Comparison of ENCODE assay signal across 21 cellular contexts in genomic region chr2:66041902-66042657, GRCh38.
DNase-seq lines count a peak whose midpoint lies in the region; ATAC-seq, FAIRE-seq and TF ChIP-seq lines count a peak whose summit lies in the region.
"Had no signal": no experiment of that assay in that cellular context is flagged by ENCODE, and none has a peak within 500 bp of the region (broad histone marks: within the 10 kb centered on the region; RNA-seq: fewer than 3 reads in every experiment).

No MANE protein-coding gene starts in this region.

- H3K4me3 ChIP-seq in OCI-LY3 (ENCODE audit: low read length) = peak overlapping the region; percentile 47
- no peak overlapping the region for H3K4me3 ChIP-seq in H1 (ENCODE audit: extremely low read depth in 1 of 4, insufficient read depth in 2 of 4, low read depth in 3 of 4, low read length in 4 of 4)
- H3K4me3 ChIP-seq: HAP-1 had no signal

- H3K4ac ChIP-seq in H1 (replicated peaks; ENCODE audit: insufficient read length, low read depth, low read length) = no peak overlapping the region

- H3K27me3 Mint-ChIP-seq in T-helper 17 cell = no peaks in the 10 kb centered on the region
- H3K27me3 Mint-ChIP-seq: CD4-positive, CD25-positive, alpha-beta regulatory T cell; CD8-positive, alpha-beta memory T cell had no signal

- H2AFZ ChIP-seq in OCI-LY3 (ENCODE audit: low read depth, low read length) (peak overlapping the region; percentile 39), H1 (ENCODE audit: low read length) (0 out of 2 replicates have a peak overlapping the region, but pooled peaks have one; percentile 33)

- no peak overlapping the region for H4K5ac ChIP-seq in H1 (ENCODE audit: insufficient read length, low read depth, low read length)

- no peak overlapping the region for H4K8ac ChIP-seq in H1 (ENCODE audit: extremely low read depth, insufficient read depth, low read length)

- no peak overlapping the region for H3K18ac ChIP-seq in H1 (ENCODE audit: extremely low read depth, low read length)

- H2BK120ac ChIP-seq in H1 (replicated peaks; ENCODE audit: low read depth, low read length) = no peak overlapping the region

- H4K20me1 ChIP-seq in OCI-LY3 (ENCODE audit: insufficient read depth, low read length) (no peaks in the 10 kb centered on the region), H1 (replicated peaks in 1 of 2; ENCODE audit: control insufficient read depth in 1 of 2, insufficient read depth in 2 of 2, low read length in 2 of 2) (no peaks in the 10 kb centered on the region)

- no peak for TF ChIP-seq RAD21 in H1 (IDR thresholded peaks at IDR 0.05 in 1 of 2, conservative IDR thresholded peaks at IDR 0.05 in 1 of 2; ENCODE audit: low read depth in 2 of 2, low read length in 2 of 2)

- peaks cover 21% of the 10 kb centered on the region for H3K4me1 ChIP-seq in OCI-LY3 (ENCODE audit: low read length)
- no peaks in the 10 kb centered on the region for H3K4me1 ChIP-seq in H1 (replicated peaks in 1 of 4; ENCODE audit: control insufficient read depth in 3 of 4, insufficient read depth in 4 of 4, low read length in 3 of 4)
- H3K4me1 ChIP-seq: BE2C, HAP-1 had no signal

- CTCF ChIA-PET in H1 (lab: Charles Lee; ENCODE audit: partially characterized antibody) = interaction anchor here (0.9 to 1.3 kb wide), 3 partner anchors 14 to 53 kb away, joined by 3 to 4 read pairs (median 4); no protein-coding TSS in a partner anchor

- no peaks in the 10 kb centered on the region for H3K27me3 ChIP-seq in OCI-LY3 (ENCODE audit: low read depth, low read length)
- no peaks in the 10 kb centered on the region for H3K27me3 ChIP-seq in H1 (replicated peaks in 1 of 4; ENCODE audit: control insufficient read depth in 3 of 4, extremely low read depth in 1 of 4, insufficient read depth in 3 of 4, low read length in 3 of 4)
- H3K27me3 ChIP-seq: BE2C had no signal

- no peak overlapping the region for H2AK5ac ChIP-seq in H1 (ENCODE audit: low read depth, low read length)

- H3K4me2 ChIP-seq in OCI-LY3 (ENCODE audit: low read length) (peak overlapping the region; percentile 73), H1 (ENCODE audit: insufficient read depth in 1 of 2, low read depth in 2 of 2, low read length in 2 of 2) (no peak overlapping the region)

- POLR2A ChIA-PET in H1 (lab: Charles Lee; ENCODE audit: partially characterized antibody) = no interaction called here

- ATAC-seq in GM18867 (IDR thresholded peaks at IDR 0.05; ENCODE audit: unreplicated experiment) = peak; percentile 65
- ATAC-seq in T-helper 17 cell = no peak

- H3K23ac ChIP-seq in H1 (ENCODE audit: insufficient read length) = no peak overlapping the region

- H4K91ac ChIP-seq in H1 (replicated peaks; ENCODE audit: insufficient read length, low read length) = no peak overlapping the region

- no peaks in the 10 kb centered on the region for H3K4me1 Mint-ChIP-seq in T-helper 17 cell
- H3K4me1 Mint-ChIP-seq: CD4-positive, CD25-positive, alpha-beta regulatory T cell; CD8-positive, alpha-beta memory T cell had no signal

- H2BK20ac ChIP-seq in H1 (ENCODE audit: low read length) = no peak overlapping the region

- H3K9ac ChIP-seq in OCI-LY3 (ENCODE audit: low read length) = no peak overlapping the region
- H3K9ac ChIP-seq in H1 (replicated peaks in 1 of 4; ENCODE audit: extremely low read depth in 1 of 4, low read depth in 3 of 4, low read length in 3 of 4) = no peak overlapping the region

- H3K79me2 ChIP-seq in OCI-LY3 (ENCODE audit: low read length) (no peaks in the 10 kb centered on the region), H1 (ENCODE audit: control insufficient read depth in 1 of 2, insufficient read depth in 2 of 2, low read length in 2 of 2) (no peaks in the 10 kb centered on the region)

- H3K23me2 ChIP-seq in H1 (ENCODE audit: low read depth, low read length) = no peaks in the 10 kb centered on the region

- no peak overlapping the region for H3K27ac Mint-ChIP-seq in T-helper 17 cell
- H3K27ac Mint-ChIP-seq: CD4-positive, CD25-positive, alpha-beta regulatory T cell; CD8-positive, alpha-beta memory T cell had no signal

- DNase-seq in H1 (ENCODE audit: low read depth in 1 of 2, low spot score in 2 of 2) (no peak), NCI-H446 treated with DMSO at 0.1 percent for 48 hours (lab: John Stamatoyannopoulos, UW) (no peak), T-helper 17 cell (no peak), GM19238 (ENCODE audit: insufficient read length, low spot score) (no peak)
- DNase-seq: ACHN; BE2C; C1 segment of cervical spinal cord; CD4-positive, CD25-positive, alpha-beta regulatory T cell; CD8-positive, alpha-beta memory T cell; COR-L47; DMS 273 treated with DMSO at 0.1 percent for 48 hours; DMS53; DND-41; EL had no signal

- H2BK12ac ChIP-seq in H1 (ENCODE audit: low read depth, low read length) = no peak overlapping the region

- FAIRE-seq in H1 (lab: Jason Lieb, UNC) = no peak
- FAIRE-seq: A204.1, GM12891, GM18507 had no signal

- H3K4me3 Mint-ChIP-seq in T-helper 17 cell = no peak overlapping the region
- H3K4me3 Mint-ChIP-seq: CD4-positive, CD25-positive, alpha-beta regulatory T cell; CD8-positive, alpha-beta memory T cell had no signal

- no peaks in the 10 kb centered on the region for H3K36me3 Mint-ChIP-seq in T-helper 17 cell (ENCODE audit: low read depth)
- H3K36me3 Mint-ChIP-seq: CD4-positive, CD25-positive, alpha-beta regulatory T cell; CD8-positive, alpha-beta memory T cell had no signal

- no peak overlapping the region for H2BK15ac ChIP-seq in H1 (ENCODE audit: low read length)

- H3K56ac ChIP-seq in H1 (replicated peaks; ENCODE audit: insufficient read length, low read depth, low read length) = no peak overlapping the region

- H3K9me3 ChIP-seq in OCI-LY3 (ENCODE audit: insufficient read depth, low read length) (no peaks in the 10 kb centered on the region), H1 (ENCODE audit: insufficient read depth in 2 of 2, low read depth in 1 of 2, low read length in 1 of 2) (no peaks in the 10 kb centered on the region), T-helper 17 cell (ENCODE audit: control insufficient read depth, low read length, poor library complexity, severe bottlenecking) (no peaks in the 10 kb centered on the region)
- H3K9me3 ChIP-seq: BE2C, HAP-1 had no signal

- H3K27ac ChIP-seq in OCI-LY3 (ENCODE audit: low read length) = peak overlapping the region; percentile 71
- no peak overlapping the region for H3K27ac ChIP-seq in H1 (ENCODE audit: low read depth, low read length)
- H3K27ac ChIP-seq: HL-60 had no signal

- WGBS in H1 (ENCODE audit: extremely low coverage in 1 of 2, insufficient coverage in 1 of 2, insufficient read length in 1 of 2, insufficient replicate concordance in 2 of 2, low coverage in 1 of 2, low lambda C conversion rate in 2 of 2, missing lambda C conversion rate in 1 of 2), 2 experiments = 88% methylated on average over 7 of the region's 7 CpGs; no CpG with 5 or more reads in 1 of the 2 experiments

- TF ChIP-seq POLR2A in H1 (IDR thresholded peaks at IDR 0.05; ENCODE audit: control extremely low read depth in 1 of 2, low read depth in 2 of 2, low read length in 2 of 2) = no peak

- no peak overlapping the region for H3K14ac ChIP-seq in H1 (ENCODE audit: insufficient read length)

- H3K36me3 ChIP-seq in OCI-LY3 (replicated peaks; ENCODE audit: low read depth, low read length) = peaks cover 3% of the 10 kb centered on the region
- H3K36me3 ChIP-seq in H1 (ENCODE audit: control insufficient read depth in 2 of 4, insufficient read depth in 4 of 4, low read length in 3 of 4) = no peaks in the 10 kb centered on the region
- H3K36me3 ChIP-seq: BE2C, HAP-1 had no signal

- no peak for TF ChIP-seq EP300 in H1 (IDR thresholded peaks at IDR 0.05; ENCODE audit: borderline replicate concordance in 1 of 2, low read depth in 2 of 2, low read length in 2 of 2)

- no peak for TF ChIP-seq CTCF in OCI-LY3 (IDR thresholded peaks at IDR 0.05; ENCODE audit: low read depth, low read length)
- TF ChIP-seq CTCF in H1 (IDR thresholded peaks at IDR 0.05; ENCODE audit: control extremely low read depth in 1 of 3, insufficient read depth in 1 of 3, low read depth in 1 of 3, low read length in 3 of 3) = no peak

- H3K79me1 ChIP-seq in H1 (ENCODE audit: low read depth, low read length) = no peaks in the 10 kb centered on the region

- H2BK5ac ChIP-seq in H1 (ENCODE audit: low read depth, low read length) = no peak overlapping the region

TF ChIP-seq in H1, 55 proteins besides CTCF, POLR2A, EP300 and RAD21 (continues in another document):
- TF ChIP-seq CHD1 (IDR thresholded peaks at IDR 0.05; ENCODE audit: low read depth, low read length) (no peak), YY1 (IDR thresholded peaks at IDR 0.05; ENCODE audit: low read depth, low read length) (no peak), CREB1 (IDR thresholded peaks at IDR 0.05) (no peak), EZH2 (IDR thresholded peaks at IDR 0.05; ENCODE audit: low read depth, low read length, severe bottlenecking) (no peak), POLR2AphosphoS5 (IDR thresholded peaks at IDR 0.05; ENCODE audit: low read depth, low read length) (no peak), FOSL1 (IDR thresholded peaks at IDR 0.05; ENCODE audit: insufficient read depth, low read depth, low read length) (no peak), CHD2 (IDR thresholded peaks at IDR 0.05; ENCODE audit: low read length) (no peak), SRF (IDR thresholded peaks at IDR 0.05; ENCODE audit: low read depth, low read length) (no peak), BACH1 (IDR thresholded peaks at IDR 0.05; ENCODE audit: low read length) (no peak), CBX5 (IDR thresholded peaks at IDR 0.05; ENCODE audit: low read depth, low read length) (no peak), SIRT6 (IDR thresholded peaks at IDR 0.05; ENCODE audit: low read length) (no peak), TCF12 (IDR thresholded peaks at IDR 0.05; ENCODE audit: low read depth, low read length) (no peak), MAX (IDR thresholded peaks at IDR 0.05) (no peak), SP1 (IDR thresholded peaks at IDR 0.05; ENCODE audit: low read depth, low read length) (no peak), JUND (IDR thresholded peaks at IDR 0.05; ENCODE audit: low read length) (no peak), HDAC6 (IDR thresholded peaks at IDR 0.05; ENCODE audit: low read depth, low read length) (no peak)
- TF ChIP-seq, protein P1, sequence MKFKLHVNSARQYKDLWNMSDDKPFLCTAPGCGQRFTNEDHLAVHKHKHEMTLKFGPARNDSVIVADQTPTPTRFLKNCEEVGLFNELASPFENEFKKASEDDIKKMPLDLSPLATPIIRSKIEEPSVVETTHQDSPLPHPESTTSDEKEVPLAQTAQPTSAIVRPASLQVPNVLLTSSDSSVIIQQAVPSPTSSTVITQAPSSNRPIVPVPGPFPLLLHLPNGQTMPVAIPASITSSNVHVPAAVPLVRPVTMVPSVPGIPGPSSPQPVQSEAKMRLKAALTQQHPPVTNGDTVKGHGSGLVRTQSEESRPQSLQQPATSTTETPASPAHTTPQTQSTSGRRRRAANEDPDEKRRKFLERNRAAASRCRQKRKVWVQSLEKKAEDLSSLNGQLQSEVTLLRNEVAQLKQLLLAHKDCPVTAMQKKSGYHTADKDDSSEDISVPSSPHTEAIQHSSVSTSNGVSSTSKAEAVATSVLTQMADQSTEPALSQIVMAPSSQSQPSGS (IDR thresholded peaks at IDR 0.05; ENCODE audit: low read length) = no peak
